ENCODE assay signal across 8 cellular contexts in the genomic region with DNA sequence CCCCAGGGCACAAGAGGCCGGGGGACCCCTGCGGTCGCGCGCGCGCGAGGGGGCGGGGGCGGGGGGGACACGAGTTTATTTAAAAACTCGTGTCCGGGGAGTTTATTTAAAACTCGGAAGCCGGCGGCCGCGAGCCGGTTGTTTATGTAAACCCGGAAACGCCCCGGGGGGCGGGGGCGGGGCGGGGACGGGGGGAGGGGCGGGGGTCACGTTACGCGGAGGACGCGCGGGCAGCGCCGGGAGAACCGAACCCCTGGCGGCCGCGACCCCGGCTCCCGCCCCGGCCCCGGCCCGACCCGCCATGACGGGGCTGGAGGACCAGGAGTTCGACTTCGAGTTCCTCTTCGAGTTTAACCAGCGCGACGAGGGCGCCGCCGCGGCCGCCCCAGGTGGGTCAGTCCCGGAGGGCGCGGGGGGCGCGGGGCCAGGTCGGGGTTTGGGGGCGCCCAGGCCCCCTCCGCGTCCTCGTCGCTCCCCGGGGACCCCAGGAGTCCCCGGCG. TPM values are rescaled to one million over a fixed set of nuclear protein-coding genes. Genes with fewer than 3 reads are reported as not detected.
DNase-seq lines count a peak whose midpoint lies in the region; ATAC-seq and TF ChIP-seq lines count a peak whose summit lies in the region.

No MANE protein-coding gene starts in this region.

- H3K27ac Mint-ChIP-seq in activated naive CD4-positive, alpha-beta T cell treated with anti-CD3 and anti-CD28 coated beads for 36 hours: no peak overlapping the region

- H3K4me3 ChIP-seq in hepatocyte: peak overlapping the region; percentile 92
- H3K4me3 ChIP-seq in skin epidermis: peak overlapping the region; percentile 68 to 90 (median 80)

- WGBS in hepatocyte (ENCODE audit: low lambda C conversion rate, missing lambda C conversion rate): 8% methylated on average over 2 of the region's 71 CpGs

- peak; percentile 75 for DNase-seq in GM19238 (ENCODE audit: insufficient read length, low spot score)
- peak; percentile 43 for DNase-seq in NCI-H69 (lab: John Stamatoyannopoulos, UW)
- peak; percentile 73 for DNase-seq in activated naive CD4-positive, alpha-beta T cell treated with anti-CD3 and anti-CD28 coated beads for 36 hours
- peak; percentile 71 for DNase-seq in hepatocyte (ENCODE audit: low spot score)
- DNase-seq in NCI-H2227 treated with DMSO at 0.1 percent for 48 hours (lab: John Stamatoyannopoulos, UW): no peak

- H3K36me3 Mint-ChIP-seq in activated naive CD4-positive, alpha-beta T cell treated with anti-CD3 and anti-CD28 coated beads for 36 hours (ENCODE audit: low read depth): peaks cover 47% of the 10 kb centered on the region

- peaks cover 54% of the 10 kb centered on the region for H3K4me1 Mint-ChIP-seq in activated naive CD4-positive, alpha-beta T cell treated with anti-CD3 and anti-CD28 coated beads for 36 hours (ENCODE audit: low read depth)

- CTCF ChIA-PET in activated naive CD4-positive, alpha-beta T cell treated with anti-CD3 and anti-CD28 coated beads for 36 hours (lab: Charles Lee): no interaction called here

- ATAC-seq in GM21576 (IDR thresholded peaks at IDR 0.05; ENCODE audit: unreplicated experiment): no peak
- no peak for ATAC-seq in GM19455 (IDR thresholded peaks at IDR 0.05; ENCODE audit: unreplicated experiment)

- H2AFZ ChIP-seq in hepatocyte: peak overlapping the region; percentile 95

- no peak overlapping the region for H3K27ac ChIP-seq in hepatocyte
- H3K27ac ChIP-seq in skin epidermis: peak overlapping the region; percentile 63 to 96 (median 86)

- H3K9me3 ChIP-seq in hepatocyte (ENCODE audit: low read depth): no peaks in the 10 kb centered on the region

- TF ChIP-seq CTCF in hepatocyte (IDR thresholded peaks at IDR 0.05; ENCODE audit: poor library complexity): no peak

- no peaks in the 10 kb centered on the region for H3K9me3 Mint-ChIP-seq in activated naive CD4-positive, alpha-beta T cell treated with anti-CD3 and anti-CD28 coated beads for 36 hours

- peak overlapping the region; percentile 100 for H3K4me2 ChIP-seq in hepatocyte

- no peaks in the 10 kb centered on the region for H3K36me3 ChIP-seq in hepatocyte (replicated peaks; ENCODE audit: insufficient read depth, low read depth)

- no peaks in the 10 kb centered on the region for H4K20me1 ChIP-seq in hepatocyte (ENCODE audit: insufficient read depth, poor library complexity, severe bottlenecking)

- no peaks in the 10 kb centered on the region for H3K79me2 ChIP-seq in hepatocyte

- peaks cover 11% of the 10 kb centered on the region for H3K4me1 ChIP-seq in hepatocyte (ENCODE audit: insufficient read depth)

- peaks cover 31% of the 10 kb centered on the region for H3K27me3 ChIP-seq in hepatocyte

- H3K4me3 Mint-ChIP-seq in activated naive CD4-positive, alpha-beta T cell treated with anti-CD3 and anti-CD28 coated beads for 36 hours: no peak overlapping the region

- intact Hi-C loops in activated naive CD4-positive, alpha-beta T cell treated with anti-CD3 and anti-CD28 coated beads for 36 hours (cut with micrococcal nuclease): no loop called here

- no peaks in the 10 kb centered on the region for H3K9me2 ChIP-seq in hepatocyte (replicated peaks; ENCODE audit: insufficient read depth)

- H3K27me3 Mint-ChIP-seq in activated naive CD4-positive, alpha-beta T cell treated with anti-CD3 and anti-CD28 coated beads for 36 hours (ENCODE audit: low read depth): no peaks in the 10 kb centered on the region

RNA-seq across cellular contexts. Expression of gene NFATC1, which starts 4.4 kb away (rescaled TPM):
- 10 to 100 TPM; 77.8 to 79.4 TPM for total RNA-seq in activated naive CD4-positive, alpha-beta T cell treated with anti-CD3 and anti-CD28 coated beads for 36 hours
- total RNA-seq in hepatocyte: 0.60 and 4.2 TPM in 2 replicates
- polyA plus RNA-seq in hepatocyte: 11.3 and 14.7 TPM in 2 replicates

Comparison
In these comparisons a context has a peak if more than half of its experiments do, and no peak if none do; other contexts are left out.
1. RNA of gene NFATC1, which starts 4.4 kb away (total RNA-seq): 77.8 to 79.4 TPM in activated naive CD4-positive, alpha-beta T cell treated with anti-CD3 and anti-CD28 coated beads for 36 hours; 0.60 to 4.2 TPM in hepatocyte; every median in the first group is over 10 times any median in the second.